In the genomic region with DNA sequence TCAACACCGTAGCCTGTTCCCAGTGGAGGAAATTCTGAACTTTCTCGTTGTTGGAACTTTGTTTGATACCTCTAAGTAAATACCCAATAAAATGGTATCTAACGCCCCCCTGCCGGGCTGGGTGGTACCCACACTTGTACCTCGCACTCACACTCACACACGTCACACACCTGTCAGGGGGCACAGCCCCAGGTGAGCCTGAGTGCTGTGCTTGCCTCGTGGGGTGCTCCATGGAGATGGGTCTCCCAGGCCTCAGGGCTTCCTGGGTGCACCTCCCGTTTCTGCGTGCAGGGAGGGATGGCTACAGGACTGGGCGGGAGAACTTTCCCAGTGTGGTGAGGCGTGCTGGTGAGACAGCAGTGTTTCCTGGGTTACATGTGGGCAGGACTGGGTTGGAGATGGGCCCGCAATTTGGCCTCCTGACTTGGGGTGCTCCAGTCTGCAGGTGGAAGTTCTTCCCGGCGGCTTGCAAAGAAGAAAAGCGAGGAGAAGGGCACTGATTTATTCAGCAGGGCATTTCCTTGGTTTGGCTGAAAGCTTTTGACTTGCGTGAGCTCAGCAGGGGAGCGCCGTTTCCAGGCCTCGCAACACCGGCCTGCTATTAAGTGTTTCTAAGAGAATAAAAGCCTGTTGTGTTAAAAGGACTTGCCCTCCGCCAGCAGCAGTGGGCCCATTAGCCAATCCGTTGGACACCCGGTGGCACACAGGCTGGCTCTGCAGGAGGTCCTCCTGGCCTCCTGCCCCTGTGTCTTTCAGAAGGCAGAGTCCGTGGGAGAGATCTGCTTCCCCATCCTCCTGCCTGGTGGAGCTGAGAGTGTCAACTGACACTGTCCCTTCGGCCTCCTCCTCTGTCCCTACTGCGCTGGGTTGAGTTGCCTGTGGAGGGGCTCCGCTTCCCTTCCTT, we compare ENCODE assay signal across 2 cellular contexts.
TF ChIP-seq lines count a peak whose summit lies in the region.

No MANE protein-coding gene starts in this region.

TF ChIP-seq in SK-N-SH treated with all-trans-retinoic acid at 6 μM for 48 hours, 23 proteins besides CTCF, POLR2A, EP300 and RAD21 (continued from another document):
- no peak for TF ChIP-seq ARNTL (CRISPR knock-in tag; IDR thresholded peaks at IDR 0.05; ENCODE audit: borderline replicate concordance, low read depth)
- TF ChIP-seq GLIS3 (CRISPR knock-in tag; IDR thresholded peaks at IDR 0.05) = no peak
- TF ChIP-seq CSDC2 (CRISPR knock-in tag; IDR thresholded peaks at IDR 0.05) = no peak
- TF ChIP-seq, protein P1, sequence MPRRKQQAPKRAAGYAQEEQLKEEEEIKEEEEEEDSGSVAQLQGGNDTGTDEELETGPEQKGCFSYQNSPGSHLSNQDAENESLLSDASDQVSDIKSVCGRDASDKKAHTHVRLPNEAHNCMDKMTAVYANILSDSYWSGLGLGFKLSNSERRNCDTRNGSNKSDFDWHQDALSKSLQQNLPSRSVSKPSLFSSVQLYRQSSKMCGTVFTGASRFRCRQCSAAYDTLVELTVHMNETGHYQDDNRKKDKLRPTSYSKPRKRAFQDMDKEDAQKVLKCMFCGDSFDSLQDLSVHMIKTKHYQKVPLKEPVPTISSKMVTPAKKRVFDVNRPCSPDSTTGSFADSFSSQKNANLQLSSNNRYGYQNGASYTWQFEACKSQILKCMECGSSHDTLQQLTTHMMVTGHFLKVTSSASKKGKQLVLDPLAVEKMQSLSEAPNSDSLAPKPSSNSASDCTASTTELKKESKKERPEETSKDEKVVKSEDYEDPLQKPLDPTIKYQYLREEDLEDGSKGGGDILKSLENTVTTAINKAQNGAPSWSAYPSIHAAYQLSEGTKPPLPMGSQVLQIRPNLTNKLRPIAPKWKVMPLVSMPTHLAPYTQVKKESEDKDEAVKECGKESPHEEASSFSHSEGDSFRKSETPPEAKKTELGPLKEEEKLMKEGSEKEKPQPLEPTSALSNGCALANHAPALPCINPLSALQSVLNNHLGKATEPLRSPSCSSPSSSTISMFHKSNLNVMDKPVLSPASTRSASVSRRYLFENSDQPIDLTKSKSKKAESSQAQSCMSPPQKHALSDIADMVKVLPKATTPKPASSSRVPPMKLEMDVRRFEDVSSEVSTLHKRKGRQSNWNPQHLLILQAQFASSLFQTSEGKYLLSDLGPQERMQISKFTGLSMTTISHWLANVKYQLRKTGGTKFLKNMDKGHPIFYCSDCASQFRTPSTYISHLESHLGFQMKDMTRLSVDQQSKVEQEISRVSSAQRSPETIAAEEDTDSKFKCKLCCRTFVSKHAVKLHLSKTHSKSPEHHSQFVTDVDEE (CRISPR knock-in tag; IDR thresholded peaks at IDR 0.05) = no peak
- no peak for TF ChIP-seq CREB5 (CRISPR knock-in tag; IDR thresholded peaks at IDR 0.05; ENCODE audit: low read depth)
- TF ChIP-seq, protein P2, sequence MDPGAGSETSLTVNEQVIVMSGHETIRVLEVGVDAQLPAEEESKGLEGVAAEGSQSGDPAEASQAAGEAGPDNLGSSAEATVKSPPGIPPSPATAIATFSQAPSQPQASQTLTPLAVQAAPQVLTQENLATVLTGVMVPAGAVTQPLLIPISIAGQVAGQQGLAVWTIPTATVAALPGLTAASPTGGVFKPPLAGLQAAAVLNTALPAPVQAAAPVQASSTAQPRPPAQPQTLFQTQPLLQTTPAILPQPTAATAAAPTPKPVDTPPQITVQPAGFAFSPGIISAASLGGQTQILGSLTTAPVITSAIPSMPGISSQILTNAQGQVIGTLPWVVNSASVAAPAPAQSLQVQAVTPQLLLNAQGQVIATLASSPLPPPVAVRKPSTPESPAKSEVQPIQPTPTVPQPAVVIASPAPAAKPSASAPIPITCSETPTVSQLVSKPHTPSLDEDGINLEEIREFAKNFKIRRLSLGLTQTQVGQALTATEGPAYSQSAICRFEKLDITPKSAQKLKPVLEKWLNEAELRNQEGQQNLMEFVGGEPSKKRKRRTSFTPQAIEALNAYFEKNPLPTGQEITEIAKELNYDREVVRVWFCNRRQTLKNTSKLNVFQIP (CRISPR knock-in tag; IDR thresholded peaks at IDR 0.05; ENCODE audit: borderline replicate concordance, low read depth) = no peak
- TF ChIP-seq TCF4 (CRISPR knock-in tag; IDR thresholded peaks at IDR 0.05; ENCODE audit: borderline replicate concordance) = no peak
- TF ChIP-seq ZFP3 (CRISPR knock-in tag; IDR thresholded peaks at IDR 0.05) = no peak

TF ChIP-seq in SK-N-SH, 30 proteins besides CTCF, POLR2A, EP300 and RAD21 (continued from another document):
- no peak for TF ChIP-seq NFIC (IDR thresholded peaks at IDR 0.05; ENCODE audit: borderline replicate concordance)
- TF ChIP-seq RFX5 (IDR thresholded peaks at IDR 0.05; ENCODE audit: low read length) = no peak
- no peak for TF ChIP-seq GATA2 (CRISPR knock-in tag; IDR thresholded peaks at IDR 0.05)
- TF ChIP-seq NRF1 (IDR thresholded peaks at IDR 0.05; ENCODE audit: low read depth, low read length) = no peak
- TF ChIP-seq MXI1 (IDR thresholded peaks at IDR 0.05; ENCODE audit: low read depth, low read length) = no peak
- no peak for TF ChIP-seq CHD2 (IDR thresholded peaks at IDR 0.05; ENCODE audit: low read length, partially characterized antibody)
- TF ChIP-seq USF1 (IDR thresholded peaks at IDR 0.05; ENCODE audit: borderline replicate concordance, low read depth) = no peak
- no peak for TF ChIP-seq RCOR1 (IDR thresholded peaks at IDR 0.05; ENCODE audit: low read length)
- no peak for TF ChIP-seq POLR2AphosphoS5 (IDR thresholded peaks at IDR 0.05; ENCODE audit: low read depth, low read length)
- TF ChIP-seq ELF1 (IDR thresholded peaks at IDR 0.05) = no peak
- TF ChIP-seq REST (IDR thresholded peaks at IDR 0.05; ENCODE audit: low read depth, low read length) = no peak
